Comparison of ENCODE assay signal across 28 cellular contexts in genomic region chr12:68980476-68981212, GRCh38.
"Had no signal": no experiment of that assay in that cellular context is flagged by ENCODE, and none has a peak within 500 bp of the region (broad histone marks: within the 10 kb centered on the region; RNA-seq: fewer than 3 reads in every experiment).

No MANE protein-coding gene starts in this region.

- H2AFZ ChIP-seq: neural progenitor cell, parathyroid adenoma had no signal

- ATAC-seq: body of pancreas; gastroesophageal sphincter; left colon; naive thymus-derived CD8-positive, alpha-beta T cell; psoas muscle; T-cell had no signal

- H3K4me3 ChIP-seq: adrenal gland, body of pancreas, gastroesophageal sphincter, neural progenitor cell, psoas muscle, right atrium auricular region, uterus had no signal

- DNase-seq: activated CD4-positive, alpha-beta memory T cell treated with anti-CD3 and anti-CD28 coated beads for 36 hours; activated CD4-positive, alpha-beta T cell treated with anti-CD3 and anti-CD28 coated beads for 4 hours; activated CD8-positive, alpha-beta memory T cell treated with anti-CD3 and anti-CD28 coated beads, Interleukin-2, amount 50 U/mL, for 4 hours; activated effector memory CD4-positive, alpha-beta T cell treated with anti-CD3 and anti-CD28 coated beads, Interleukin-2, amount 50 U/mL, for 16 hours; activated naive CD4-positive, alpha-beta T cell treated with anti-CD3 and anti-CD28 coated beads for 36 hours; activated naive CD8-positive, alpha-beta T cell treated with anti-CD3 and anti-CD28 coated beads for 36 hours; activated T-cell treated with anti-CD3 and anti-CD28 coated beads, Interleukin-2, amount 50 U/mL, for 1 hour; aorta; caudate nucleus; endodermal cell; hippocampal formation; kidney; left colon; midbrain; naive thymus-derived CD8-positive, alpha-beta T cell; occipital lobe; psoas muscle; stimulated activated CD4-positive, alpha-beta T cell treated with anti-CD3 and anti-CD28 coated beads, Interleukin-15, amount 100 ng/mL, for 24 hours; stimulated activated CD4-positive, alpha-beta T cell treated with anti-CD3 and anti-CD28 coated beads, Interleukin-2, amount 100 ng/mL, for 24 hours; stimulated activated naive CD4-positive, alpha-beta T cell treated with Interleukin-2 at 50 U/mL for 16 hours; T-cell; uterus had no signal

- H3K9ac ChIP-seq: neural progenitor cell, parathyroid adenoma had no signal

- H3K79me2 ChIP-seq: parathyroid adenoma had no signal

- H3K36me3 ChIP-seq: adrenal gland, gastroesophageal sphincter, neural progenitor cell, right atrium auricular region, uterus had no signal

- H3K4me2 ChIP-seq: neural progenitor cell had no signal

- H3K9me3 ChIP-seq: adrenal gland, body of pancreas, psoas muscle, uterus had no signal

- H3K4me1 ChIP-seq: parathyroid adenoma, psoas muscle, uterus had no signal

- FAIRE-seq: kidney had no signal

- H3K27ac ChIP-seq: adrenal gland, body of pancreas, gastroesophageal sphincter, neural progenitor cell, parathyroid adenoma, psoas muscle, right atrium auricular region, uterus had no signal

- H3K27me3 ChIP-seq: adrenal gland, body of pancreas, gastroesophageal sphincter, neural progenitor cell, right atrium auricular region, uterus had no signal
